8 cellular contexts compared by ENCODE assay signal in the genomic region with DNA sequence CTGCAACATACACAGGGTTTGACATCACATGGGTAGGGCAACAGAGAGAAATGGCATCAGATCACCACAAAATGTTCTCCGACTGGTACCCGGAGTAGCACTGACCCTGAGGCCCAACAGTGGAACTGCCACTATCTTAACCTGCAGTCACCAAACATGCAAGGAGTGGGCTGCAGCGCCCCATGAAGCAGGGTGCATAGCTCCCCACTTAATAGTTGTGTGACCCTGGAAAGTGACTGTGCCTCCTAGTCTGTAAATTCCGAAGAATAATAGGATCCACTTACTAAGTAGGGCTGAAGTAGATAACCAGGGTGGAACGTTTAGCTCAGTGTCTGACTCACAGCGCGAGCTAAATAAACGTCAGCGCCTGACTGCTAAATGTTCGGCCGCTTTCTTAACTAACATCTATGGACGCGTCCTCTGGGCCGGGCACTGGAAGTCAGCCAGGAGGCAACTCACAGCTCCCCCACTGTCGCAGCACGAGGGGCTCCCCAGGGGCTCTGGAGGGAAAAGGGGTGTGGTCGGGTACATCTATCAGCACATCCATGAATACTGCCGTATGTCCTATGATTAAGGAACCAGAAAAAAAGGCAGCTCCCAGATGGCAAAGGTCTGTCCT. TPM values are rescaled to one million over a fixed set of nuclear protein-coding genes. Genes with fewer than 3 reads are reported as not detected.
A peak's percentile ranks its signal among the peaks of the same experiment; 100 is the strongest.
DNase-seq lines count a peak whose midpoint lies in the region; ATAC-seq and TF ChIP-seq lines count a peak whose summit lies in the region.

No MANE protein-coding gene starts in this region.

- 41 to 43% methylated on average over 9 to 13 of the region's 18 CpGs for WGBS in mesodermal cell (ENCODE audit: insufficient coverage in 2 of 2), 2 experiments

- H3K9me3 ChIP-seq in cardiac muscle cell (ENCODE audit: low read depth) = no peaks in the 10 kb centered on the region
- H3K9me3 ChIP-seq in SJCRH30 (replicated peaks) = no peaks in the 10 kb centered on the region
- H3K9me3 ChIP-seq in mesodermal cell (ENCODE audit: control insufficient read depth, low read length) = no peaks in the 10 kb centered on the region
- H3K9me3 ChIP-seq in upper lobe of right lung = no peaks in the 10 kb centered on the region

- DNase-seq in cardiac muscle cell (ENCODE audit: low read depth in 1 of 2, low spot score in 1 of 2) (peak in 1 of 2 donors; percentile 76), cardiac septum (ENCODE audit: low spot score) (no peak), SJCRH30 (peak in 1 of 2 experiments; percentile 24), upper lobe of right lung (peak; percentile 66), NCI-H128 (lab: John Stamatoyannopoulos, UW; ENCODE audit: unreplicated experiment) (no peak)
- no peak for DNase-seq in stimulated activated naive CD4-positive, alpha-beta T cell treated with Interleukin-2 at 50 U/mL for 16 hours (lab: John Stamatoyannopoulos, UW)

- intact Hi-C loops in cardiac septum (cut with DNase I) (loop anchor here (10.0 kb wide), 1 partner anchor 770 kb away; a partner anchor contains a TSS), upper lobe of right lung (cut with DNase I) (no loop called here)
- intact Hi-C loops in dendritic cell treated with granulocyte-macrophage colony-stimulating factor and Interleukin-4, amounts not matched to agents 40 ng/mL and 50 ng/mL, for 4 days (cut with micrococcal nuclease) = no loop called here

- H3K9me3 Mint-ChIP-seq in dendritic cell treated with granulocyte-macrophage colony-stimulating factor and Interleukin-4, amounts not matched to agents 40 ng/mL and 50 ng/mL, for 4 days = no peaks in the 10 kb centered on the region

- peaks cover 52% of the 10 kb centered on the region for H3K36me3 Mint-ChIP-seq in dendritic cell treated with granulocyte-macrophage colony-stimulating factor and Interleukin-4, amounts not matched to agents 40 ng/mL and 50 ng/mL, for 4 days (ENCODE audit: low read depth)

- H3K4me1 ChIP-seq in cardiac muscle cell (ENCODE audit: low read depth) (peaks cover 4% of the 10 kb centered on the region), SJCRH30 (peaks cover 3% of the 10 kb centered on the region; the same call in 1 of the 2 replicates), mesodermal cell (ENCODE audit: control insufficient read depth, insufficient read depth, low read length, poor library complexity, severe bottlenecking) (peaks cover 6% of the 10 kb centered on the region), upper lobe of right lung (peaks cover 10% of the 10 kb centered on the region)

- H3K4me3 ChIP-seq in cardiac muscle cell (peak overlapping the region; percentile 90), SJCRH30 (peak overlapping the region; percentile 90), mesodermal cell (ENCODE audit: extremely low read depth, insufficient read depth, low read length, poor library complexity, severe bottlenecking) (peak overlapping the region; percentile 78), upper lobe of right lung (peak overlapping the region; percentile 100)

- TF ChIP-seq CTCF in cardiac muscle cell (IDR thresholded peaks at IDR 0.05; ENCODE audit: low read depth, low read length) = no peak
- no peak for TF ChIP-seq CTCF in upper lobe of right lung (IDR thresholded peaks at IDR 0.05)

- H3K27ac ChIP-seq in cardiac muscle cell = no peak overlapping the region
- H3K27ac ChIP-seq in SJCRH30 = peak overlapping the region; percentile 73
- H3K27ac ChIP-seq in mesodermal cell (ENCODE audit: low read depth, low read length, severe bottlenecking) = no peak overlapping the region
- H3K27ac ChIP-seq in upper lobe of right lung = peak overlapping the region; percentile 89

- H3K27me3 ChIP-seq in cardiac muscle cell = no peaks in the 10 kb centered on the region
- H3K27me3 ChIP-seq in SJCRH30 = no peaks in the 10 kb centered on the region
- no peaks in the 10 kb centered on the region for H3K27me3 ChIP-seq in upper lobe of right lung

- no peak for ATAC-seq in upper lobe of right lung

- H3K27me3 Mint-ChIP-seq in dendritic cell treated with granulocyte-macrophage colony-stimulating factor and Interleukin-4, amounts not matched to agents 40 ng/mL and 50 ng/mL, for 4 days = peaks cover 15% of the 10 kb centered on the region

- H3K27ac Mint-ChIP-seq in dendritic cell treated with granulocyte-macrophage colony-stimulating factor and Interleukin-4, amounts not matched to agents 40 ng/mL and 50 ng/mL, for 4 days = peak overlapping the region; percentile 90

- peaks cover 38% of the 10 kb centered on the region for H3K4me1 Mint-ChIP-seq in dendritic cell treated with granulocyte-macrophage colony-stimulating factor and Interleukin-4, amounts not matched to agents 40 ng/mL and 50 ng/mL, for 4 days (ENCODE audit: low read depth)

- H3K36me3 ChIP-seq in cardiac muscle cell = peaks cover 3% of the 10 kb centered on the region
- peaks cover 6% of the 10 kb centered on the region; the same call in 1 of the 2 replicates for H3K36me3 ChIP-seq in SJCRH30
- peaks cover 30% of the 10 kb centered on the region for H3K36me3 ChIP-seq in mesodermal cell (ENCODE audit: control insufficient read depth, insufficient read depth, low read length)
- H3K36me3 ChIP-seq in upper lobe of right lung = peaks cover 28% of the 10 kb centered on the region

- peak overlapping the region; percentile 95 for H3K4me3 Mint-ChIP-seq in dendritic cell treated with granulocyte-macrophage colony-stimulating factor and Interleukin-4, amounts not matched to agents 40 ng/mL and 50 ng/mL, for 4 days

RNA-seq across cellular contexts. Expression of a gene that starts 0.8 kb away (rescaled TPM):
- total RNA-seq in cardiac muscle cell (20.2 and 26.2 TPM in 2 replicates), cardiac septum (11.8 TPM), upper lobe of right lung (25.7 TPM)
- 23.0 and 31.7 TPM in 2 replicates for polyA plus RNA-seq in cardiac muscle cell
- total RNA-seq in SJCRH30 (2014; rRNA removed; shearing (Covaris generic)) = 19.4 and 22.3 TPM in 2 replicates
- 12.1 TPM for polyA plus RNA-seq in mesodermal cell (2013, experiment 1 of 2)
- polyA plus RNA-seq in mesodermal cell (2013, experiment 2 of 2) = 13.3 TPM

RNA-seq across cellular contexts. Expression of a gene that starts 29.4 kb away (rescaled TPM):
- not detected in 2 replicates for total RNA-seq in cardiac muscle cell
- polyA plus RNA-seq in cardiac muscle cell = not detected in 2 replicates
- not detected for total RNA-seq in cardiac septum
- not detected in 2 replicates for total RNA-seq in SJCRH30 (2014; rRNA removed; shearing (Covaris generic))
- 14.5 TPM for polyA plus RNA-seq in mesodermal cell (2013, experiment 1 of 2)
- 20.7 TPM for polyA plus RNA-seq in mesodermal cell (2013, experiment 2 of 2)
- not detected for total RNA-seq in upper lobe of right lung

RNA-seq across cellular contexts. Expression of a gene that starts 33.4 kb away (rescaled TPM):
- total RNA-seq in cardiac muscle cell (29.2 and 36.5 TPM in 2 replicates), cardiac septum (258 TPM), upper lobe of right lung (283 TPM)
- polyA plus RNA-seq in cardiac muscle cell = 20.1 and 41.6 TPM in 2 replicates
- 80.3 and 81.9 TPM in 2 replicates for total RNA-seq in SJCRH30 (2014; rRNA removed; shearing (Covaris generic))
- polyA plus RNA-seq in mesodermal cell (2013, experiment 1 of 2) = 278 TPM
- polyA plus RNA-seq in mesodermal cell (2013, experiment 2 of 2) = 285 TPM

Comparison
In these comparisons a context has a peak if more than half of its experiments do, and no peak if none do; other contexts are left out.
1. H3K27ac ChIP-seq: peak in SJCRH30 (single experiment) and upper lobe of right lung (single experiment); none in cardiac muscle cell (single experiment) and mesodermal cell (single experiment).
2. Peak in every context shown above with its lines, with median percentiles within 50 percentile points of each other: H3K4me3 ChIP-seq.